In the genomic region with DNA sequence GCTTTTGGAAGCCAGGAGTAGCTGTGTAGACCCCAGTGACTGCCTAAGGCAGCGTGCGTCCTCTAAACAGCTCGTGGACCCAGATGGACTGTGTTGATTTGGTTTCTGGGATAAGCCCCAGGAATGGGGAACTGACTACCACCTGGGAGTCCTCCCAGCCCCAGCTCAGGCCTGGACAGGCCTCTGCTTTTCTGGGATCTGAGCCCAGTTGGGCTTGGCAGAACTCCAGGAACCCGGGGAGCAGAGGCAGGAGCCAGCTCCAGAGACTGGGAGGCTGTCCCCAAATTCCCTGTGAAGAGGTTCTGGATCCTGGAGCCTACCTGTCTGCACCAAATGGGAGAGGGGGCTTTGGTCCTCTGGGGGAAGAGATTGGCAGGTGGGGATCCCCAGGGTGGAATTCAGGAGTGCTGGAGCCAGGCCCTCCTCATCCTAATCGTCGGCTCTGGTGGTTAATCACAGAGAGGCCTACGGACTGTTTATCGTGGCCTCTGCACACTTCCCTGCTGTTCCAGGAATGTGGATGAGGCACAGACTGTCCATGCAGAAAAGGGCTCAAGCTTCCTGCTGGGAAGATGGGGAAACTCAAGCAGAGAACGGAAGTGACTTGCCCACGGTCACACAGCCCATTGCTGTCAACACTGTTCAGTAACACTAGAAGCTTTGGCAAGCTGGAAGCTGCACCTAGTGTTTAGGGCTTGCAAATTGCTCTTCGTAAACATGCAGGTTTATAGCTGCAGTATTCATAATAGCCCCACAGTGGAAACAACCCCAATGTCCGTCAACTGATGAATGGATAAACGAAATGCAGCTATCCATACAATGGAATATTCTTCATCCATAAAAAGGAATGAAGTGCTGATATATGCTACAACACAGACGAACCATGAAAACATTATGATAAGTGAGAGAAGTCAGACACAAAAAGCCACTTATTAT, we compare ENCODE assay signal across 11 cellular contexts.
A peak's percentile ranks its signal among the peaks of the same experiment; 100 is the strongest.
DNase-seq lines count a peak whose midpoint lies in the region; ATAC-seq, FAIRE-seq and TF ChIP-seq lines count a peak whose summit lies in the region.
"Had no signal": no experiment of that assay in that cellular context is flagged by ENCODE, and none has a peak within 500 bp of the region (broad histone marks: within the 10 kb centered on the region; RNA-seq: fewer than 3 reads in every experiment).

No MANE protein-coding gene starts in this region.

- H3K4me3 ChIP-seq in esophagus muscularis mucosa (no peak overlapping the region), GM23338 (no peak overlapping the region)

- intact Hi-C loops in esophagus muscularis mucosa (cut with DNase I): loop anchor here (2.0 to 5.0 kb wide), 2 partner anchors 35 to 103 kb away; no protein-coding TSS in a partner anchor

- H3K27me3 Mint-ChIP-seq in GM23338 (ENCODE audit: insufficient read depth, low read depth, poor library complexity): peaks cover 5% of the 10 kb centered on the region

- no peak overlapping the region for H2AFZ ChIP-seq in GM23338

- TF ChIP-seq POLR2A in esophagus muscularis mucosa (IDR thresholded peaks at IDR 0.05; ENCODE audit: low read depth) (no peak), GM12891 (IDR thresholded peaks at IDR 0.05; ENCODE audit: low read depth, low read length) (no peak)

- H3K9me3 ChIP-seq in esophagus muscularis mucosa: no peaks in the 10 kb centered on the region

- H3K27ac Mint-ChIP-seq in GM23338: no peak overlapping the region
- H3K27ac Mint-ChIP-seq: memory B cell had no signal

- H3K36me3 Mint-ChIP-seq in GM23338 (ENCODE audit: low read depth): no peaks in the 10 kb centered on the region; the same call in 2 of the 3 replicates
- H3K36me3 Mint-ChIP-seq: memory B cell had no signal

- no peak for TF ChIP-seq EP300 in esophagus muscularis mucosa (IDR thresholded peaks at IDR 0.05)

- H3K4me2 ChIP-seq in GM23338: no peak overlapping the region

- H3K27ac ChIP-seq in esophagus muscularis mucosa (replicated peaks in 1 of 4) (peak overlapping the region; percentile 76 to 94 (median 88)), GM23338 (ENCODE audit: low read depth) (no peak overlapping the region)

- H3K4me1 ChIP-seq in esophagus muscularis mucosa: peaks cover 24 to 77% (median 72%) of the 10 kb centered on the region in 4 donors
- peaks cover 6% of the 10 kb centered on the region; the same call in 1 of the 2 replicates for H3K4me1 ChIP-seq in GM23338 (ENCODE audit: insufficient read depth)

- H3K36me3 ChIP-seq in esophagus muscularis mucosa: no peaks in the 10 kb centered on the region
- no peaks in the 10 kb centered on the region for H3K36me3 ChIP-seq in GM23338 (ENCODE audit: insufficient read depth)

- no peaks in the 10 kb centered on the region for H3K79me2 ChIP-seq in GM23338 (replicated peaks; ENCODE audit: insufficient read depth)

- H3K27me3 ChIP-seq in esophagus muscularis mucosa: no peaks in the 10 kb centered on the region
- H3K27me3 ChIP-seq in GM23338 (ENCODE audit: insufficient read depth): no peaks in the 10 kb centered on the region

- H3K9me2 ChIP-seq in GM23338 (ENCODE audit: insufficient read depth): no peaks in the 10 kb centered on the region

- H3K9me3 Mint-ChIP-seq in GM23338: 0 out of 3 replicates have a peak, but pooled peaks cover 2% of the 10 kb centered on the region

- H4K20me1 ChIP-seq in GM23338 (replicated peaks; ENCODE audit: insufficient read depth): no peaks in the 10 kb centered on the region

- H3F3A ChIP-seq in GM23338 (replicated peaks; ENCODE audit: low read depth): no peaks in the 10 kb centered on the region

- DNase-seq in DMS153 treated with DMSO at 0.1 percent for 48 hours (lab: John Stamatoyannopoulos, UW; ENCODE audit: unreplicated experiment) (peak; percentile 17), NCI-H345 treated with DMSO at 0.1 percent for 48 hours (lab: John Stamatoyannopoulos, UW; ENCODE audit: unreplicated experiment) (peak; percentile 76), esophagus muscularis mucosa (ENCODE audit: extremely low spot score) (no peak), omental fat pad (ENCODE audit: low spot score) (no peak), GM12891 (ENCODE audit: insufficient read length, low spot score) (no peak), GM23338 (ENCODE audit: low spot score) (no peak), T-helper 9 cell (no peak)
- DNase-seq: activated CD4-positive, alpha-beta T cell treated with anti-CD3 and anti-CD28 coated beads, Interleukin-2, amount 50 U/mL, for 48 hours had no signal

- peaks cover 21% of the 10 kb centered on the region for H3K4me1 Mint-ChIP-seq in GM23338

- no peak overlapping the region for H3K4me3 Mint-ChIP-seq in GM23338
- H3K4me3 Mint-ChIP-seq: memory B cell had no signal

- TF ChIP-seq CTCF in esophagus muscularis mucosa (IDR thresholded peaks at IDR 0.05): no peak
- TF ChIP-seq CTCF in omental fat pad (IDR thresholded peaks at IDR 0.05): no peak
- TF ChIP-seq CTCF in GM23338 (conservative IDR thresholded peaks at IDR 0.05; ENCODE audit: low read depth in 2 of 2): no peak

- ATAC-seq in omental fat pad (ENCODE audit: low FRiP score) (peak; percentile 41), GM23338 (no peak), GM21786 (IDR thresholded peaks at IDR 0.05; ENCODE audit: unreplicated experiment) (no peak)

- WGBS in esophagus muscularis mucosa: 34% methylated on average over 11 of the region's 14 CpGs

- FAIRE-seq in GM12891 (lab: Jason Lieb, UNC): no peak
- FAIRE-seq: G401.6 had no signal

TF ChIP-seq in GM12891, 5 proteins besides CTCF, POLR2A, EP300 and RAD21:
- TF ChIP-seq POLR2AphosphoS5 (IDR thresholded peaks at IDR 0.05; ENCODE audit: low read depth, low read length) (no peak), POU2F2 (IDR thresholded peaks at IDR 0.05; ENCODE audit: low read depth, low read length) (no peak), TAF1 (IDR thresholded peaks at IDR 0.05; ENCODE audit: low read depth, low read length) (no peak), SPI1 (IDR thresholded peaks at IDR 0.05; ENCODE audit: low read depth, low read length) (no peak), PAX5 (IDR thresholded peaks at IDR 0.05; ENCODE audit: insufficient read depth, low read length, severe bottlenecking) (no peak)
TF ChIP-seq in GM12891: peak in this region for 0.

TF ChIP-seq in GM23338, 12 proteins besides CTCF, POLR2A, EP300 and RAD21 (continues in another document):
- no peak for TF ChIP-seq CREB1 (CRISPR knock-in tag; IDR thresholded peaks at IDR 0.05; ENCODE audit: low read depth)
- TF ChIP-seq NANOG (IDR thresholded peaks at IDR 0.05; ENCODE audit: borderline replicate concordance): no peak
- no peak for TF ChIP-seq ZNF114 (CRISPR knock-in tag; IDR thresholded peaks at IDR 0.05)
- TF ChIP-seq STAT1 (IDR thresholded peaks at IDR 0.05; ENCODE audit: unreplicated experiment): no peak
- no peak for TF ChIP-seq ZNF462 (CRISPR knock-in tag; IDR thresholded peaks at IDR 0.05)
- TF ChIP-seq JUNB (IDR thresholded peaks at IDR 0.05; ENCODE audit: unreplicated experiment): no peak

Comparison
In these comparisons a context has a peak if more than half of its experiments do, and no peak if none do; other contexts are left out.
1. DNase-seq: peak in DMS153 treated with DMSO at 0.1 percent for 48 hours (single experiment) and NCI-H345 treated with DMSO at 0.1 percent for 48 hours (single experiment); none in esophagus muscularis mucosa (single experiment), omental fat pad (single experiment), GM12891 (single experiment), GM23338 (single experiment) and T-helper 9 cell (single experiment).